Comparison of ENCODE assay signal across 11 cellular contexts in the genomic region with DNA sequence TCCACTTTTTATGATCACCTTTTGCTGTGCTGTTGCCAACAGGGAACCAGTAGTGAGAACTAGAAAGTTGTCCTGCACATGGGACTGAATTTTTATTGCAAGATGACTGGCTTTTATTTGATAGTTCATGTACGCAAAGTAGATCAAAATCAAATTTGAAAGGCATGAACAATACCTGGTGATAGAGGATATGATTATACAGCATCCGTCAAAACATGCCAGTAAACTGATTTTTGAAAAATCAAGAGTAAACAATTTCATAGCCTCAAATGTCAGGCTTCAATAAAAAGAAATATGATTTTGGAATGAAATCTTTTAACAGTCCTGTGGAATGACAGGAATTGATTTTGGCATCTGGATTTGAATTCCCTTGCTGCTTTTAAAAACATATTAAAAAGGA.
"Had no signal": no experiment of that assay in that cellular context is flagged by ENCODE, and none has a peak within 500 bp of the region (broad histone marks: within the 10 kb centered on the region; RNA-seq: fewer than 3 reads in every experiment).

No MANE protein-coding gene starts in this region.

- H3K9me3 Mint-ChIP-seq: H9 had no signal

- H3K36me3 ChIP-seq: HAP-1 had no signal

- H3K4me3 ChIP-seq: GM23248, GM23338, HAP-1 had no signal

- H3K4me2 ChIP-seq: GM23338 had no signal

- H3K9me3 ChIP-seq: HAP-1 had no signal

- H3K4me3 Mint-ChIP-seq: GM23338, H9, HFFc6 had no signal

- FAIRE-seq: H1, H54 had no signal

- H3K9ac ChIP-seq: GM23248 had no signal

- H3K4me1 ChIP-seq: HAP-1 had no signal

- H2AFZ ChIP-seq: GM23248, GM23338 had no signal

- H3K27ac Mint-ChIP-seq: GM23338, H9, HFFc6 had no signal

- H3K27ac ChIP-seq: GM23248 had no signal

- H3K4me1 Mint-ChIP-seq: GM23338 had no signal

- DNase-seq: GM23248, GOT3, H7, H9, HCEC 1CT, HFFc6 had no signal

- ATAC-seq: GM23338, HCT116 had no signal
